ENCODE assay signal across 8 cellular contexts in genomic region chr9:136363606-136364368, GRCh38. TPM values are rescaled to one million over a fixed set of nuclear protein-coding genes. Genes with fewer than 3 reads are reported as not detected.
DNase-seq lines count a peak whose midpoint lies in the region; ATAC-seq and TF ChIP-seq lines count a peak whose summit lies in the region.

TSS of gene DNLZ (minus strand) at chr9:136363744. CDS start at chr9:136363714, 30 bp downstream.

- H3K27ac ChIP-seq in A673 (ENCODE audit: low read depth, low read length, poor library complexity, severe bottlenecking) = peak within 1 kb of the TSS; percentile 94
- H3K27ac ChIP-seq in VCaP = peak within 1 kb of the TSS; percentile 93

- H3K36me3 ChIP-seq in A673 (ENCODE audit: insufficient read depth, low read length, poor library complexity, severe bottlenecking) = no peaks in the 10 kb centered on the region

- in situ Hi-C loops in T47D (cut with HindIII; ENCODE audit: low pct_unique_long_range_greater_than_20kb, low sequenced_read_pairs) = no loop called here

- H3K27me3 ChIP-seq in A673 (replicated peaks; ENCODE audit: insufficient read depth, low read depth, low read length, poor library complexity) = no peaks in the 10 kb centered on the region

- H3K9me3 ChIP-seq in A673 (ENCODE audit: low read depth, low read length, poor library complexity, severe bottlenecking) = no peaks in the 10 kb centered on the region

- no TSS peak for BruUV-seq in A673 (replicated peaks; lab: Mats Ljungman, UMichigan)

- peak; percentile 81 for TF ChIP-seq CTCF in A673 (conservative IDR thresholded peaks at IDR 0.05; ENCODE audit: low read depth, low read length)
- TF ChIP-seq CTCF in VCaP (conservative IDR thresholded peaks at IDR 0.05) = peak; percentile 99

- intact Hi-C loops in A673 (cut with micrococcal nuclease; ENCODE audit: unreplicated experiment) = no loop called here

- ATAC-seq in GM18517 (IDR thresholded peaks at IDR 0.05; ENCODE audit: unreplicated experiment) = peak; percentile 49
- ATAC-seq in HG03025 (IDR thresholded peaks at IDR 0.05; ENCODE audit: low FRiP score, unreplicated experiment) = peak; percentile 56

- DNase-seq in A673 (ENCODE audit: low spot score) = peak; percentile 91
- DNase-seq in NCI-H2107 treated with DMSO at 0.1 percent for 48 hours (lab: John Stamatoyannopoulos, UW; ENCODE audit: unreplicated experiment) = peak; percentile 47
- DNase-seq in T47D (ENCODE audit: low read depth in 1 of 2, low spot score in 1 of 2) = peak; percentile 93 to 95
- peak; percentile 99 for DNase-seq in iPS-NIHi11 (ENCODE audit: low spot score)
- peak; percentile 70 for DNase-seq in smooth muscle cell of the brain vasculature (ENCODE audit: low read depth, low spot score)

- CTCF ChIA-PET in A673 (lab: Charles Lee) = interaction anchor here (0.5 to 1.3 kb wide), 3 partner anchors 51 to 760 kb away, joined by 3 to 5 read pairs (median 3); no protein-coding TSS in a partner anchor

- peak within 1 kb of the TSS; percentile 97 for H3K4me3 ChIP-seq in A673 (ENCODE audit: low read depth, low read length, poor library complexity, severe bottlenecking)

- POLR2A ChIA-PET in A673 (lab: Charles Lee; ENCODE audit: low non-redundant PET) = no interaction called here

- peaks cover 5% of the 10 kb centered on the region for H3K4me1 ChIP-seq in A673 (ENCODE audit: insufficient read depth, low read length, poor library complexity, severe bottlenecking)

RNA-seq across cellular contexts. Expression of gene DNLZ, which starts in this region (rescaled TPM):
- 32.7 and 37.3 TPM in 2 replicates for total RNA-seq in A673 (2021)

Comparison
In these comparisons a context has a peak if more than half of its experiments do, and no peak if none do; other contexts are left out.
1. Peak in every context shown above with its lines: DNase-seq, ATAC-seq, H3K4me3 ChIP-seq and H3K27ac ChIP-seq.
2. DNase-seq: peak in every context shown above with its lines; median percentile 99 in iPS-NIHi11; 94 in T47D; 91 in A673; 70 in smooth muscle cell of the brain vasculature; 47 in NCI-H2107 treated with DMSO at 0.1 percent for 48 hours.